23 cellular contexts compared by ENCODE assay signal in genomic region chr18:58375051-58375450, GRCh38.
"Had no signal": no experiment of that assay in that cellular context is flagged by ENCODE, and none has a peak within 500 bp of the region (broad histone marks: within the 10 kb centered on the region; RNA-seq: fewer than 3 reads in every experiment).

No MANE protein-coding gene starts in this region.

- H3K4me1 ChIP-seq: foreskin keratinocyte, pancreas, psoas muscle, right lobe of liver, spleen, stomach, uterus had no signal

- H3K4me3 Mint-ChIP-seq: naive B cell had no signal

- H3K27me3 ChIP-seq: foreskin keratinocyte, hepatocyte, pancreas, right lobe of liver, spleen, stomach, uterus had no signal

- H3K27ac ChIP-seq: coronary artery, foreskin keratinocyte, hepatocyte, pancreas, psoas muscle, right lobe of liver, spleen, stomach, uterus had no signal

- H3K27me3 Mint-ChIP-seq: naive B cell had no signal

- H3K4me2 ChIP-seq: hepatocyte had no signal

- ATAC-seq: foreskin keratinocyte, pancreas, psoas muscle, right lobe of liver had no signal

- H3K4me1 Mint-ChIP-seq: naive B cell had no signal

- H3K9me3 ChIP-seq: pancreas, psoas muscle, right lobe of liver, spleen, stomach, uterus had no signal

- DNase-seq: central memory CD4-positive, alpha-beta T cell; effector CD4-positive, alpha-beta T cell; foreskin keratinocyte; head of caudate nucleus; kidney glomerular epithelial cell; mesendoderm; naive B cell; occipital lobe; pancreas; psoas muscle; retina; right lobe of liver; spleen; stimulated activated CD4-positive, alpha-beta T cell treated with anti-CD3 and anti-CD28 coated beads, Interleukin-15, amount 100 ng/mL, for 24 hours; stimulated activated CD4-positive, alpha-beta T cell treated with anti-CD3 and anti-CD28 coated beads, Interleukin-1b, Interleukin-23, amount 100 ng/mL, for 48 hours; stimulated activated CD4-positive, alpha-beta T cell treated with anti-CD3 and anti-CD28 coated beads, Interleukin-4, amount 100 ng/mL, for 24 hours; stimulated activated naive CD4-positive, alpha-beta T cell; stomach; substantia nigra; trophoblast cell; uterus had no signal

- H2AFZ ChIP-seq: hepatocyte had no signal
